13 cellular contexts compared by ENCODE assay signal in the genomic region with DNA sequence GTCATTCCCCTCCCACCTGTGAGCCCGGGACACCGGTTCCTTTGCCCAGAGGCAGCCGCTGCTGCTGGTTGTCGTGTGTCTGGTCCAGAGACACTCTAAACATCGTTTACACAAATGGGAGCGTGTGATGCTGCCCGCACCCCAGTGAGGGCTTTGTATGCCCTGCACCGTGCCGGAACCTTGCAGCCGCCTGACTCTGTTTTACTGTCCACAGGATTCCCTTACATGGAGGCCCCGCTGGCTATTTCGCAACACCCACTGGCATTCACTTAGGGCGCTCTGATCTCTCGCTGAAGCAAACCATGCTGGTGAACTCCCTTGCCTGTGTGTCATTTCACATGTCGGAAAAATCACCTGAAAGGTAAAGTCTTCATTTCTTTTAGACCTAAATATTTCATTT.
DNase-seq lines count a peak whose midpoint lies in the region; ATAC-seq and TF ChIP-seq lines count a peak whose summit lies in the region.
"Had no signal": no experiment of that assay in that cellular context is flagged by ENCODE, and none has a peak within 500 bp of the region (broad histone marks: within the 10 kb centered on the region; RNA-seq: fewer than 3 reads in every experiment).

No MANE protein-coding gene starts in this region.

- CTCF ChIA-PET in IMR-90 (lab: Yijun Ruan, JAX), result no interaction called here

- H2BK5ac ChIP-seq in IMR-90 (ENCODE audit: low read depth, low read length, poor library complexity, severe bottlenecking), result no peak overlapping the region

- H3K18ac ChIP-seq in IMR-90 (ENCODE audit: low read depth, low read length), result no peak overlapping the region

- H3K9me3 ChIP-seq in IMR-90 (ENCODE audit: control insufficient read depth, insufficient read depth, low read length), result no peaks in the 10 kb centered on the region
- no peaks in the 10 kb centered on the region for H3K9me3 ChIP-seq in right lobe of liver
- H3K9me3 ChIP-seq in suprapubic skin, result no peaks in the 10 kb centered on the region

- BruUV-seq in IMR-90 (replicated peaks; lab: Mats Ljungman, UMichigan), result no TSS peak

- H3K4me1 Mint-ChIP-seq in HFFc6 (ENCODE audit: low read depth), result no peaks in the 10 kb centered on the region

- no peak overlapping the region for H3K9ac ChIP-seq in IMR-90 (ENCODE audit: low read depth, low read length)

- intact Hi-C loops in IMR-90 (cut with micrococcal nuclease), result no loop called here
- intact Hi-C loops in right lobe of liver (cut with DNase I), result no loop called here

- H2BK15ac ChIP-seq in IMR-90 (ENCODE audit: low read depth, low read length), result no peak overlapping the region

- TF ChIP-seq CTCF in IMR-90 (conservative IDR thresholded peaks at IDR 0.05; ENCODE audit: low read depth, low read length) (no peak), right lobe of liver (IDR thresholded peaks at IDR 0.05) (no peak), suprapubic skin (IDR thresholded peaks at IDR 0.05) (no peak), HFFc6 (IDR thresholded peaks at IDR 0.05) (no peak)

- H4K20me1 ChIP-seq in IMR-90 (ENCODE audit: insufficient read depth, low read length), result no peaks in the 10 kb centered on the region

- no peaks in the 10 kb centered on the region; the same call in 1 of the 2 replicates for H3K9me1 ChIP-seq in IMR-90 (ENCODE audit: insufficient read depth, low read length)

- no peak for TF ChIP-seq EP300 in suprapubic skin (IDR thresholded peaks at IDR 0.05)

- H2AK5ac ChIP-seq in IMR-90 (ENCODE audit: low read depth, low read length), result no peak overlapping the region

- H3K4ac ChIP-seq in IMR-90 (ENCODE audit: low read depth, low read length), result no peak overlapping the region

- H3K23ac ChIP-seq in IMR-90 (ENCODE audit: low read depth, low read length), result no peak overlapping the region

- no peaks in the 10 kb centered on the region for H3K79me1 ChIP-seq in IMR-90 (ENCODE audit: low read depth in 1 of 2, low read length in 2 of 2)

- H3K27ac ChIP-seq in IMR-90 (ENCODE audit: insufficient read depth, low read length), result no peak overlapping the region
- no peak overlapping the region for H3K27ac ChIP-seq in right lobe of liver
- H3K27ac ChIP-seq in suprapubic skin, result peak overlapping the region; percentile 34
- H3K27ac ChIP-seq: dorsolateral prefrontal cortex, SK-N-MC had no signal

- peaks cover 21% of the 10 kb centered on the region for H3K27me3 ChIP-seq in IMR-90 (ENCODE audit: control insufficient read depth, insufficient read depth, low read length)
- H3K27me3 ChIP-seq in right lobe of liver, result no peaks in the 10 kb centered on the region
- peaks cover 8% of the 10 kb centered on the region for H3K27me3 ChIP-seq in suprapubic skin
- H3K27me3 ChIP-seq: dorsolateral prefrontal cortex had no signal

- H2AFZ ChIP-seq in IMR-90 (replicated peaks; ENCODE audit: low read length, poor library complexity), result peak overlapping the region; percentile 43

- H3K36me3 Mint-ChIP-seq in HFFc6 (ENCODE audit: low read depth), result no peaks in the 10 kb centered on the region
- H3K36me3 Mint-ChIP-seq: stimulated activated naive B cell treated with anti-CD40 and anti-IgM and Interleukin-4, amounts not matched to agents 10 μg/mL and 1 μg/mL and 100 μg/mL, for 72 hours had no signal

- no peak overlapping the region for H2BK120ac ChIP-seq in IMR-90 (ENCODE audit: low read depth, low read length)

- no peak overlapping the region for H3K4me3 Mint-ChIP-seq in HFFc6
- H3K4me3 Mint-ChIP-seq: stimulated activated naive B cell treated with anti-CD40 and anti-IgM and Interleukin-4, amounts not matched to agents 10 μg/mL and 1 μg/mL and 100 μg/mL, for 72 hours had no signal

- no peak overlapping the region for H4K91ac ChIP-seq in IMR-90 (ENCODE audit: insufficient read depth, low read depth, low read length)

- H3K4me3 ChIP-seq in IMR-90 (ENCODE audit: insufficient read depth, low read depth, low read length), result no peak overlapping the region
- H3K4me3 ChIP-seq in right lobe of liver, result no peak overlapping the region
- no peak overlapping the region for H3K4me3 ChIP-seq in suprapubic skin
- H3K4me3 ChIP-seq: dorsolateral prefrontal cortex, SK-N-MC had no signal

- H4K8ac ChIP-seq in IMR-90 (ENCODE audit: low read depth in 2 of 2, low read length in 2 of 2), result no peak overlapping the region

- dilution Hi-C loops in IMR-90 (cut with HindIII; ENCODE audit: low sequenced_read_pairs, unreplicated experiment), result no loop called here

- H2AK9ac ChIP-seq in IMR-90 (replicated peaks; ENCODE audit: low read depth, low read length, poor library complexity), result peak overlapping the region; percentile 63

- no peak for TF ChIP-seq RAD21 in IMR-90 (IDR thresholded peaks at IDR 0.05; ENCODE audit: low read length)

- H3K9me3 Mint-ChIP-seq in HFFc6, result no peaks in the 10 kb centered on the region
- H3K9me3 Mint-ChIP-seq: stimulated activated naive B cell treated with anti-CD40 and anti-IgM and Interleukin-4, amounts not matched to agents 10 μg/mL and 1 μg/mL and 100 μg/mL, for 72 hours had no signal

- peak; percentile 18 for DNase-seq in IMR-90
- DNase-seq in amniotic epithelial cell (ENCODE audit: low read depth), result peak; percentile 83
- peak in 1 of 3 donors; percentile 46 for DNase-seq in right lobe of liver
- DNase-seq in suprapubic skin (ENCODE audit: low spot score in 2 of 2), result peak in 1 of 2 donors; percentile 77
- no peak for DNase-seq in NCI-H2081 (lab: John Stamatoyannopoulos, UW)
- no peak for DNase-seq in T-helper 2 cell
- DNase-seq in HFFc6, result no peak
- DNase-seq: activated CD8-positive, alpha-beta memory T cell treated with anti-CD3 and anti-CD28 coated beads for 24 hours; activated gamma-delta T cell; NCI-H2081 treated with DMSO at 0.1 percent for 48 hours; stimulated activated naive B cell treated with anti-CD40 and anti-IgM and Interleukin-4, amounts not matched to agents 10 μg/mL and 1 μg/mL and 100 μg/mL, for 72 hours had no signal

- H3K4me2 ChIP-seq in IMR-90 (ENCODE audit: low read depth, low read length), result no peak overlapping the region

- H3K14ac ChIP-seq in IMR-90 (replicated peaks; ENCODE audit: low read depth, low read length), result no peak overlapping the region

- H2BK20ac ChIP-seq in IMR-90 (ENCODE audit: low read depth, low read length), result no peak overlapping the region

- TF ChIP-seq POLR2A in IMR-90 (IDR thresholded peaks at IDR 0.05; ENCODE audit: low read depth, low read length) (no peak), right lobe of liver (IDR thresholded peaks at IDR 0.05) (no peak), suprapubic skin (IDR thresholded peaks at IDR 0.05) (no peak)

- H3K36me3 ChIP-seq in IMR-90 (ENCODE audit: control insufficient read depth, insufficient read depth, low read length) (no peaks in the 10 kb centered on the region), right lobe of liver (no peaks in the 10 kb centered on the region), suprapubic skin (no peaks in the 10 kb centered on the region)

- WGBS in IMR-90 (ENCODE audit: extremely low coverage in 2 of 2, insufficient read length in 1 of 2), 2 experiments, result 63% methylated on average over 5 of the region's 15 CpGs; no CpG with 5 or more reads in 1 of the 2 experiments
- WGBS in right lobe of liver (ENCODE audit: insufficient coverage, low coverage, low lambda C conversion rate, missing lambda C conversion rate), result 34% methylated on average over 11 of the region's 15 CpGs
- 47% methylated on average over 15 of the region's 15 CpGs for WGBS in suprapubic skin

- ATAC-seq in IMR-90 (ENCODE audit: low read depth), result no peak
- ATAC-seq in right lobe of liver, result peak in 3 of 4 donors; percentile 41 to 75 (median 69)
- ATAC-seq: stimulated activated naive B cell treated with anti-CD40 and anti-IgM and Interleukin-4, amounts not matched to agents 10 μg/mL and 1 μg/mL and 100 μg/mL, for 72 hours had no signal

- H3K27me3 Mint-ChIP-seq in HFFc6 (ENCODE audit: insufficient read depth), result peaks cover 26% of the 10 kb centered on the region

- POLR2A ChIA-PET in IMR-90 (lab: Charles Lee; ENCODE audit: unreplicated experiment), result no interaction called here

- no peak overlapping the region for H3K27ac Mint-ChIP-seq in HFFc6
- H3K27ac Mint-ChIP-seq: stimulated activated naive B cell treated with anti-CD40 and anti-IgM and Interleukin-4, amounts not matched to agents 10 μg/mL and 1 μg/mL and 100 μg/mL, for 72 hours had no signal

- in situ Hi-C loops in IMR-90 (cut with MboI; ENCODE audit: low sequenced_read_pairs), result no loop called here

- H3K56ac ChIP-seq in IMR-90 (ENCODE audit: extremely low read depth, insufficient read depth, low read length), result no peak overlapping the region

- H3K4me1 ChIP-seq in IMR-90 (ENCODE audit: control insufficient read depth, insufficient read depth, low read length), result peaks cover 12% of the 10 kb centered on the region; the same call in 1 of the 2 replicates
- H3K4me1 ChIP-seq in right lobe of liver, result no peaks in the 10 kb centered on the region
- H3K4me1 ChIP-seq in suprapubic skin, result peaks cover 43% of the 10 kb centered on the region

- H4K5ac ChIP-seq in IMR-90 (ENCODE audit: low read depth, low read length), result no peak overlapping the region

TF ChIP-seq in IMR-90, 13 proteins besides CTCF, POLR2A, EP300 and RAD21:
- TF ChIP-seq MAFK (IDR thresholded peaks at IDR 0.05; ENCODE audit: low read depth, low read length) (no peak), CEBPB (IDR thresholded peaks at IDR 0.05; ENCODE audit: low read depth, low read length) (peak; percentile 95), MXI1 (IDR thresholded peaks at IDR 0.05; ENCODE audit: borderline replicate concordance, low read depth, low read length) (no peak)

Comparison
In these comparisons a context has a peak if more than half of its experiments do, and no peak if none do; other contexts are left out.
1. DNase-seq: peak in IMR-90 (single experiment) and amniotic epithelial cell (single experiment); none in NCI-H2081 (0 of 2), T-helper 2 cell (0 of 5) and HFFc6 (single experiment).